ENCODE assay signal across 8 cellular contexts in the genomic region with DNA sequence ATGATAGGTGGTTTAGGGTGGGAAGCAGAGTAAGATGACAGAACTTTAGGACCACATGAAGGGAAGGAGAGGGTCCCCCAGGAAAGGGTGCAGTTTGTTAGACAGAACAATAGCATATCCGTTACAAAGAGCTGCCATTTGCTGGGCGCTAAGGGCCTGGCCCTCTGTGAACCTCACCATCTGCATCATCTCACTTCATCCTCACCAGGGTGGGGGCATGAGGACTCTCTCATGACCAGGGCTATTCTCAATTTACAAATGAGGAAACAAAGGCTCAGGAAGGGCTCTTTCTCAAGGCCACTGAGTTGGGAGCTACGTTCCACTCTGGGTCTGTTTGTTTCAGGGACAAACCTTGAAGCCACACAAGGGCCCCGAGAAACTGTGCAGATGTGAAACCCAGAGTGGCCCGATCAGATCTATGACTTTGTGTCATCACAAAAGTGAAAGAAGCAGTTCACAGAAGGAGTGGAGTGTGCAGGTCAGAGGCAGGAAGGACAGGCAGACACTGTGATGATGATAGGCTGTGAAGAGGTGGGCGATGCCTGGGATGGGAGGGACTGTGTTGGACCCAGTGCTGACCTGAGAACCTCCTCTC.
DNase-seq lines count a peak whose midpoint lies in the region; ATAC-seq and TF ChIP-seq lines count a peak whose summit lies in the region.
"Not testable (repeated sequence)": the region's sequence is repeated elsewhere in the genome, so short reads cannot be mapped to it uniquely, and the experiment has no call there.

No MANE protein-coding gene starts in this region.

- H3K27ac Mint-ChIP-seq in T-cell, result peak overlapping the region in 1 of 2 donors; percentile 66

- ATAC-seq in GM19023 (IDR thresholded peaks at IDR 0.05; ENCODE audit: unreplicated experiment) (peak; percentile 99), GM21515 (IDR thresholded peaks at IDR 0.05; ENCODE audit: unreplicated experiment) (peak; percentile 98), HG02870 (IDR thresholded peaks at IDR 0.05; ENCODE audit: unreplicated experiment) (peak; percentile 98), HG03196 (IDR thresholded peaks at IDR 0.05; ENCODE audit: unreplicated experiment) (peak; percentile 97), T-cell (replicated peaks in 1 of 4) (peak; percentile 37 to 54 (median 44))

- CTCF ChIA-PET in T-cell (lab: Charles Lee), result not testable (repeated sequence)

- TF ChIP-seq CTCF in GM12864 (IDR thresholded peaks at IDR 0.05; ENCODE audit: low read depth, low read length, missing control alignments), result not testable (repeated sequence)

- not testable (repeated sequence) for H3K4me3 Mint-ChIP-seq in T-cell

- peaks cover 0 to 29% (median 0%) of the 10 kb centered on the region in 3 donors for H3K4me1 Mint-ChIP-seq in T-cell

- POLR2A ChIA-PET in T-cell (lab: Charles Lee), result not testable (repeated sequence)

- not testable (repeated sequence) for H3K4me3 ChIP-seq in GM12864 (ENCODE audit: low read depth, low read length)

- not testable (repeated sequence) for H3K36me3 Mint-ChIP-seq in T-cell

- not testable (repeated sequence) for H3K9me3 Mint-ChIP-seq in T-cell

- H3K27me3 Mint-ChIP-seq in T-cell, result not testable (repeated sequence)

- peak; percentile 27 for DNase-seq in GM12864 (ENCODE audit: low read depth)
- not testable (repeated sequence) for DNase-seq in T-cell
- DNase-seq in activated effector memory CD4-positive, alpha-beta T cell treated with anti-CD3 and anti-CD28 coated beads, Interleukin-2, amount 50 U/mL, for 16 hours, result peak; percentile 75
- DNase-seq in stimulated activated CD4-positive, alpha-beta T cell treated with anti-CD3 and anti-CD28 coated beads, Interleukin-12 subunit alpha, Interleukin-12 subunit beta, amount 100 ng/mL, for 48 hours (ENCODE audit: low read depth in 2 of 3, low spot score in 1 of 3), result peak in 2 of 3 donors; percentile 37 to 53

Comparison
In these comparisons a context has a peak if more than half of its experiments do, and no peak if none do; other contexts are left out.
1. ATAC-seq: peak in every context shown above with its lines; median percentile 99 in GM19023; 98 in GM21515; 98 in HG02870; 97 in HG03196; 44 in T-cell.